ENCODE assay signal across 8 cellular contexts in the genomic region with DNA sequence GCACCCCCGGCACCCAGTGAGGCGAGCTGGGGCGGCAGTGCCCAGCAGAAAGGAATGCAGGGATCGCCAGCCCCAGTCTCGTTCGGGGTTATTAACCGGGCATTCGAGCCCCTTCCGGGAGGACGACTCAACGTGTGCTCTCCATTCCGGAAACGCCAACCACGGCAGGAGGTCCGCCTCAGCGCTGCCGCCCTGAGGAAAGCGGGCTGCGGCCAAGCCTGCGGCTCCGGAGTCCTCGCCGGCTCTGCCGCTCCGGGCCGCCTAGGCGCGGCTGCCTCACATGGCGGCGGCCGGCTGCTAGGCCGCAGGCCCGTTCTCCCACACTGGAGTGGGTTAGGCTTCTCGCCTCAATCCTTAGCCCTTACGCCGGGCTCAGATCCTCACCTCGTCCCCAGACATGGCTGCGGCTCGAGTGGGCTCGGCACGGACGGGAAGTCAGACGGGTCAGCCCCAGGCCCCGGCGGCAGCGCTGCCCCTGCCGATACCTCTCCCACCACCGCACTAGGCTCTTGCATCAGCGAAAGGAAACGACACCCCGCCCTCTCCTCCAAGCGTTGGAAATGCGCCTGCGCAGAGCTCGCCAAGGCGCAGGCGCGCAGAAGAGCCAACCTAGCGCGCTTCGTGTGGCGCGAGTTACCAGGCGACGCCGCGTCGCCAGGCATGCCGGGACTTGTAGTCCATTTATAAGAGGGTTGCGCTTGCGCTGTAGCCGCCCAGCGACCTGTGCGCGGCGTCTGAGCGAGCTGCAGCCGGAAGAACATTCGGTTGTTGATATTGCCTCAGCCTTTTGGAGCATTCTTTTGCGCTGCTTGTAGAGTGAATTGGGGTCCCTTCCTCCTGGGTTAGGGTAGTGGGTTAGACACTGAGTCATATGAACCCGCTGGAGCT. TPM values are rescaled to one million over a fixed set of nuclear protein-coding genes. Genes with fewer than 3 reads are reported as not detected.
DNase-seq lines count a peak whose midpoint lies in the region; ATAC-seq, FAIRE-seq and TF ChIP-seq lines count a peak whose summit lies in the region.

A gene with protein sequence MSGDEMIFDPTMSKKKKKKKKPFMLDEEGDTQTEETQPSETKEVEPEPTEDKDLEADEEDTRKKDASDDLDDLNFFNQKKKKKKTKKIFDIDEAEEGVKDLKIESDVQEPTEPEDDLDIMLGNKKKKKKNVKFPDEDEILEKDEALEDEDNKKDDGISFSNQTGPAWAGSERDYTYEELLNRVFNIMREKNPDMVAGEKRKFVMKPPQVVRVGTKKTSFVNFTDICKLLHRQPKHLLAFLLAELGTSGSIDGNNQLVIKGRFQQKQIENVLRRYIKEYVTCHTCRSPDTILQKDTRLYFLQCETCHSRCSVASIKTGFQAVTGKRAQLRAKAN (minus strand): TSS at position 532 of the 888 bp plus-strand sequence. CDS start 133 bp downstream, at position 399.

- intact Hi-C loops in cardiac septum (cut with DNase I) (loop anchor here (1.0 to 2.0 kb wide), 2 partner anchors 119 to 301 kb away; partner anchors contain the start of genes CHMP4B and RALY), transverse colon (cut with DNase I; ENCODE audit: low total_unique reads) (no loop called here)

- DNase-seq in GM12891 (ENCODE audit: insufficient read length, low spot score) (peak; percentile 88), NCI-H1436 treated with DMSO at 0.1 percent for 48 hours (lab: John Stamatoyannopoulos, UW) (peak; percentile 94), T-cell (peak; percentile 86 to 98 (median 95)), cardiac septum (ENCODE audit: low spot score) (peak; percentile 98), trophoblast cell (peak; percentile 100), transverse colon (peak; percentile 97)

- peak within 1 kb of the TSS; percentile 100 for H3K9ac ChIP-seq in trophoblast cell (ENCODE audit: low read length)

- H3K36me3 ChIP-seq in trophoblast cell (ENCODE audit: control insufficient read depth in 1 of 2, insufficient read depth in 2 of 2, low read length in 2 of 2) (peaks cover 3 to 4% of the 10 kb centered on the region in 2 experiments), transverse colon (peaks cover 0 to 8% (median 2%) of the 10 kb centered on the region in 4 donors)

- in situ Hi-C loops in transverse colon (cut with MboI; ENCODE audit: low pct_ligation_motif_present in 1 of 4, low pct_unique_long_range_greater_than_20kb in 1 of 4, low sequenced_read_pairs in 3 of 4) = no loop called here

- peak in 1 of 5 experiments; percentile 19 for TF ChIP-seq CTCF in transverse colon (IDR thresholded peaks at IDR 0.05)

- POLR2A ChIA-PET in T-cell (lab: Charles Lee) = interaction anchor here (0.6 to 1.4 kb wide), 12 partner anchors 14 to 1842 kb away, joined by 3 to 11 read pairs (median 4); partner anchors contain the start of genes CHMP4B (in 1 of the 2), RALY (in 1 of the 2) and SCAND1 (in 1 of the 2)

- no peak within 1 kb of the TSS for H2BK12ac ChIP-seq in trophoblast cell (ENCODE audit: low read length)

- H3K4me1 ChIP-seq in trophoblast cell (ENCODE audit: control insufficient read depth in 1 of 2, insufficient read depth in 2 of 2, low read length in 2 of 2) (peaks cover 0 to 5% of the 10 kb centered on the region in 2 experiments), transverse colon (peaks cover 12 to 42% (median 23%) of the 10 kb centered on the region in 4 donors)

- peak within 1 kb of the TSS; percentile 75 for H3K27ac ChIP-seq in adipose tissue (ENCODE audit: low read depth, low read length)
- peak within 1 kb of the TSS; percentile 96 for H3K27ac ChIP-seq in trophoblast cell (ENCODE audit: low read depth, low read length)
- peak within 1 kb of the TSS; percentile 96 to 100 (median 96) for H3K27ac ChIP-seq in transverse colon

- H4K12ac ChIP-seq in trophoblast cell (ENCODE audit: low read depth, low read length) = peak within 1 kb of the TSS; percentile 99

- peak within 1 kb of the TSS; percentile 95 for H3K18ac ChIP-seq in trophoblast cell (ENCODE audit: low read length)

- H3K4me3 Mint-ChIP-seq in T-cell = peak within 1 kb of the TSS; percentile 95 to 97 (median 96)

- H3K14ac ChIP-seq in trophoblast cell (ENCODE audit: low read length) = peak within 1 kb of the TSS; percentile 99

- no peak for TF ChIP-seq EP300 in transverse colon (IDR thresholded peaks at IDR 0.05; ENCODE audit: low read depth)

- peaks cover 44 to 49% (median 48%) of the 10 kb centered on the region in 3 donors for H3K4me1 Mint-ChIP-seq in T-cell

- H3K36me3 Mint-ChIP-seq in T-cell = peaks cover 12% of the 10 kb centered on the region

- peak within 1 kb of the TSS; percentile 96 for H4K8ac ChIP-seq in trophoblast cell (ENCODE audit: low read depth, low read length)

- H4K91ac ChIP-seq in trophoblast cell (ENCODE audit: low read depth, low read length) = peak within 1 kb of the TSS; percentile 99

- H2BK120ac ChIP-seq in trophoblast cell (ENCODE audit: insufficient read depth, low read length, poor library complexity) = peak within 1 kb of the TSS; percentile 96

- H3K27ac Mint-ChIP-seq in T-cell = peak within 1 kb of the TSS; percentile 96 to 99

- no peaks in the 10 kb centered on the region for H3K9me3 Mint-ChIP-seq in T-cell

- no peaks in the 10 kb centered on the region for H3K27me3 ChIP-seq in trophoblast cell (ENCODE audit: insufficient read depth, low read length)
- no peaks in the 10 kb centered on the region for H3K27me3 ChIP-seq in transverse colon

- peak within 1 kb of the TSS; percentile 22 for H3K23ac ChIP-seq in trophoblast cell (ENCODE audit: low read length)

- FAIRE-seq in GM12891 (lab: Jason Lieb, UNC) = peak; percentile 99

- peak within 1 kb of the TSS; percentile 98 for H2BK5ac ChIP-seq in trophoblast cell (ENCODE audit: low read depth, low read length, poor library complexity)

- 0% methylated on average over 81 of the region's 81 CpGs for WGBS in adipose tissue, 3 donors
- WGBS in trophoblast cell (ENCODE audit: extremely low coverage, insufficient coverage, insufficient read length) = no CpG with 5 or more reads among the region's 81 CpGs
- 0% methylated on average over 35 of the region's 81 CpGs; no CpG with 5 or more reads in 1 of the 2 donors for WGBS in transverse colon (ENCODE audit: low coverage in 1 of 2), 2 donors

- H3K79me2 ChIP-seq in trophoblast cell (ENCODE audit: control insufficient read depth, insufficient read depth, low read length, poor library complexity) = peaks cover 22% of the 10 kb centered on the region

- CTCF ChIA-PET in T-cell (lab: Charles Lee) = interaction anchor here in 1 of 2 donors (0.5 to 1.7 kb wide), 10 partner anchors 12 to 557 kb away, joined by 3 to 10 read pairs (median 4); partner anchors contain the start of genes CHMP4B and RALY

- H3K4ac ChIP-seq in trophoblast cell (ENCODE audit: low read depth, low read length) = peak within 1 kb of the TSS; percentile 99

- H2AK5ac ChIP-seq in trophoblast cell (ENCODE audit: low read length) = peak within 1 kb of the TSS; percentile 51

- peaks cover 14% of the 10 kb centered on the region for H3K79me1 ChIP-seq in trophoblast cell (ENCODE audit: low read length)

- peak; percentile 89 for ATAC-seq in HG02840 (IDR thresholded peaks at IDR 0.05; ENCODE audit: low FRiP score, unreplicated experiment)
- peak; percentile 85 to 92 (median 90) for ATAC-seq in T-cell (replicated peaks in 1 of 4)

- H3K27me3 Mint-ChIP-seq in T-cell = no peaks in the 10 kb centered on the region

- TF ChIP-seq POLR2A in GM12891 (IDR thresholded peaks at IDR 0.05; ENCODE audit: low read depth, low read length) = peak; percentile 91
- peak; percentile 98 for TF ChIP-seq POLR2A in transverse colon (IDR thresholded peaks at IDR 0.05)

- H3K9me3 ChIP-seq in trophoblast cell (ENCODE audit: insufficient read depth, low read depth, low read length) = no peaks in the 10 kb centered on the region
- H3K9me3 ChIP-seq in transverse colon = no peaks in the 10 kb centered on the region

- peak within 1 kb of the TSS; percentile 91 for H2AFZ ChIP-seq in trophoblast cell (ENCODE audit: insufficient read depth, low read length, poor library complexity)

- H3K4me2 ChIP-seq in trophoblast cell (ENCODE audit: low read length) = peak within 1 kb of the TSS; percentile 86

- peak within 1 kb of the TSS; percentile 98 for H3K4me3 ChIP-seq in trophoblast cell (ENCODE audit: low read depth, low read length)
- peak within 1 kb of the TSS; percentile 58 to 98 (median 76) for H3K4me3 ChIP-seq in transverse colon

TF ChIP-seq in GM12891, 5 proteins besides CTCF, POLR2A, EP300 and RAD21:
- TF ChIP-seq TAF1 (IDR thresholded peaks at IDR 0.05; ENCODE audit: low read depth, low read length) (peak; percentile 72), POLR2AphosphoS5 (IDR thresholded peaks at IDR 0.05; ENCODE audit: low read depth, low read length) (peak; percentile 94), SPI1 (IDR thresholded peaks at IDR 0.05; ENCODE audit: low read depth, low read length) (no peak)

RNA-seq across cellular contexts. Expression of the gene that starts here (rescaled TPM):
- polyA plus RNA-seq in GM12891 (2012; ENCODE audit: low read depth, missing spikeins) = 88.6 TPM
- total RNA-seq in T-cell (10 to 100 TPM; 20.6 to 54.7 (median 48.9) TPM), cardiac septum (38.3 TPM), transverse colon (10 to 100 TPM; 15.3 to 42.1 (median 23.9) TPM)
- 10 to 100 TPM; 35.9 to 56.3 (median 53.5) TPM for polyA plus RNA-seq in adipose tissue
- 216 and 219 TPM in 2 replicates for polyA plus RNA-seq in trophoblast cell (2013)

Comparison
In these comparisons a context has a peak if more than half of its experiments do, and no peak if none do; other contexts are left out.
1. Peak in every context shown above with its lines: DNase-seq, ATAC-seq, H3K4me3 ChIP-seq and H3K27ac ChIP-seq.